ENCODE assay signal across 36 cellular contexts in the genomic region with DNA sequence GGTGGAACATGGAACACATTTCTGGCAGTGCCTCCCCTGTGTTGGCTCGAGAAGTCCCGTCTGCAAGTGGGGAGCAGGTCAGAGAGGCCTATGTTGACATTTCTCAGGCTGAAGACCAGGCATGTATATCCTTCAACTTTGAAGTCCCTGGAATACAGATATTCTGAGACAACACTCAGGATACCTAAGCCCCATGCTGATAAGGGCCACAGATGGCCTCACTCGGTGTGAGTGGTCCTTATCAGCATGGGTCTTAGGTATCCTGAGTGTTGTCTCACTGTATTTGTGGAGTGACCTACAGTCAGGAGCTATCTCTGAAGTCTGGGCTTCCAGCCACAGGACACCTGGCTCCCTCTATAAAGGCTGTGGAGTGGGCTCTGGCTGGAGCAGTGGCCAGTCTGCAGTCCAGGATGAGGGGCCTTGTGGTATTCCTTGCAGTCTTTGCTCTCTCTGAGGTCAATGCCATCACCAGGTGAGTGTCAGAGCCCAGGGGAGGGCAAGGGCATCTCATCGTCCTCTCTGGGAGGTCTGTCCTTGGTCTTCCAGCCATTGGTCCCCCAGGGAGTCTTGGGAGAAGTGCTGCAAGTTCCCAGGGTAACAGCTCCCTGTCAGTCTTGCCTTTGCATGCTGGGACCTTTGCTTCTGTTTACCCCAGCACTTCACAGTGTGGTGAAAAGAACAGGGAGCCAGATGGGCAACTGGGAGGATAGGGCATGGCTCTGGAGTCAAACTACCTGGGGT. TPM values are rescaled to one million over a fixed set of nuclear protein-coding genes. Genes with fewer than 3 reads are reported as not detected.
"Had no signal": no experiment of that assay in that cellular context is flagged by ENCODE, and none has a peak within 500 bp of the region (broad histone marks: within the 10 kb centered on the region; RNA-seq: fewer than 3 reads in every experiment).

No MANE protein-coding gene starts in this region.

- H3K4me1 ChIP-seq: ascending aorta had no signal

- ATAC-seq: activated CD8-positive, alpha-beta T cell treated with anti-CD3 and anti-CD28 coated beads for 36 hours; activated T-cell treated with anti-CD3 and anti-CD28 coated beads, Interleukin-2, amount 50 U/mL, for 72 hours; activated T-helper 17 cell treated with anti-CD3 and anti-CD28 coated beads, Interleukin-2, amount 50 U/mL, for 72 hours; Panc1; SK-N-SH treated with all-trans-retinoic acid at 6 μM for 48 hours; T-cell; T-helper 17 cell had no signal

- H3K9ac ChIP-seq: KMS-11 had no signal

- H3K27ac ChIP-seq: ascending aorta, KMS-11, VCaP had no signal

- H3K27ac Mint-ChIP-seq: activated CD4-positive, alpha-beta T cell treated with anti-CD3 and anti-CD28 coated beads, Interleukin-2, amount 10 ng/mL, durations not matched to agents 24 days and 14 days; activated CD8-positive, alpha-beta T cell treated with anti-CD3 and anti-CD28 coated beads for 36 hours; activated naive CD8-positive, alpha-beta T cell treated with anti-CD3 and anti-CD28 coated beads, Interleukin-2, amount 10 ng/mL, durations not matched to agents 7 days and 5 days; activated T-cell treated with anti-CD3 and anti-CD28 coated beads, Interleukin-2, amount 50 U/mL, for 72 hours; activated T-helper 17 cell treated with anti-CD3 and anti-CD28 coated beads, Interleukin-2, amount 50 U/mL, for 72 hours; T-cell; T-helper 17 cell had no signal

- H3K27me3 ChIP-seq: ascending aorta had no signal

- H3K9me3 Mint-ChIP-seq: activated CD4-positive, alpha-beta T cell treated with anti-CD3 and anti-CD28 coated beads, Interleukin-2, amount 10 ng/mL, durations not matched to agents 24 days and 14 days; activated CD8-positive, alpha-beta T cell treated with anti-CD3 and anti-CD28 coated beads for 36 hours; activated naive CD8-positive, alpha-beta T cell treated with anti-CD3 and anti-CD28 coated beads, Interleukin-2, amount 10 ng/mL, durations not matched to agents 7 days and 5 days; activated T-cell treated with anti-CD3 and anti-CD28 coated beads, Interleukin-2, amount 50 U/mL, for 72 hours; activated T-helper 17 cell treated with anti-CD3 and anti-CD28 coated beads, Interleukin-2, amount 50 U/mL, for 72 hours; T-cell had no signal

- H3K9me3 ChIP-seq: ascending aorta had no signal

- DNase-seq: activated CD4-positive, alpha-beta T cell treated with anti-CD3 and anti-CD28 coated beads, Interleukin-2, amount 10 ng/mL, durations not matched to agents 24 days and 14 days; activated CD4-positive, alpha-beta T cell treated with anti-CD3 and anti-CD28 coated beads, Interleukin-2, amount 50 U/mL, for 4 hours; activated CD8-positive, alpha-beta T cell treated with anti-CD3 and anti-CD28 coated beads for 36 hours; activated effector memory CD4-positive, alpha-beta T cell treated with anti-CD3 and anti-CD28 coated beads, Interleukin-2, amount 50 U/mL, for 16 hours; activated naive CD4-positive, alpha-beta T cell; activated naive CD4-positive, alpha-beta T cell treated with anti-CD3 and anti-CD28 coated beads, Interleukin-2, amount 50 U/mL, for 16 hours; activated naive CD8-positive, alpha-beta T cell treated with anti-CD3 and anti-CD28 coated beads, Interleukin-2, amount 10 ng/mL, durations not matched to agents 7 days and 5 days; activated T-cell treated with anti-CD3 and anti-CD28 coated beads, Interleukin-2, amount 50 U/mL, for 1 hour; activated T-cell treated with anti-CD3 and anti-CD28 coated beads, Interleukin-2, amount 50 U/mL, for 72 hours; amygdala; central memory CD4-positive, alpha-beta T cell; NCI-H1105; NCI-H1417 treated with DMSO at 0.1 percent for 48 hours; NCI-H187 treated with DMSO at 0.1 percent for 48 hours; NCI-H2081; NCI-H2171 treated with DMSO at 0.1 percent for 48 hours; NCI-H2227 treated with DMSO at 0.1 percent for 48 hours; NCI-H446; NCI-H510A treated with DMSO at 0.1 percent for 48 hours; NCI-H526 treated with DMSO at 0.1 percent for 48 hours; NCI-H774; SIG-M5; T-cell; T-helper 17 cell had no signal

- H3K36me3 ChIP-seq: ascending aorta had no signal

- H3K4me3 Mint-ChIP-seq: activated CD4-positive, alpha-beta T cell treated with anti-CD3 and anti-CD28 coated beads, Interleukin-2, amount 10 ng/mL, durations not matched to agents 24 days and 14 days; activated CD8-positive, alpha-beta T cell treated with anti-CD3 and anti-CD28 coated beads for 36 hours; activated naive CD8-positive, alpha-beta T cell treated with anti-CD3 and anti-CD28 coated beads, Interleukin-2, amount 10 ng/mL, durations not matched to agents 7 days and 5 days; activated T-cell treated with anti-CD3 and anti-CD28 coated beads, Interleukin-2, amount 50 U/mL, for 72 hours; activated T-helper 17 cell treated with anti-CD3 and anti-CD28 coated beads, Interleukin-2, amount 50 U/mL, for 72 hours; T-cell; T-helper 17 cell had no signal

- H3K4me3 ChIP-seq: ascending aorta had no signal

- H3K4me1 Mint-ChIP-seq: activated CD4-positive, alpha-beta T cell treated with anti-CD3 and anti-CD28 coated beads, Interleukin-2, amount 10 ng/mL, durations not matched to agents 24 days and 14 days; activated naive CD8-positive, alpha-beta T cell treated with anti-CD3 and anti-CD28 coated beads, Interleukin-2, amount 10 ng/mL, durations not matched to agents 7 days and 5 days had no signal

- H3K36me3 Mint-ChIP-seq: activated naive CD8-positive, alpha-beta T cell treated with anti-CD3 and anti-CD28 coated beads, Interleukin-2, amount 10 ng/mL, durations not matched to agents 7 days and 5 days; T-cell had no signal

RNA-seq across cellular contexts. Expression of a gene that starts 29.6 kb away (rescaled TPM):
- total RNA-seq: activated CD4-positive, alpha-beta T cell treated with anti-CD3 and anti-CD28 coated beads, Interleukin-2, amount 10 ng/mL, durations not matched to agents 24 days and 14 days; activated CD8-positive, alpha-beta memory T cell treated with anti-CD3 and anti-CD28 coated beads for 36 hours; activated CD8-positive, alpha-beta T cell treated with anti-CD3 and anti-CD28 coated beads for 36 hours; activated naive CD8-positive, alpha-beta T cell treated with anti-CD3 and anti-CD28 coated beads, Interleukin-2, amount 10 ng/mL, durations not matched to agents 7 days and 5 days; activated T-helper 17 cell treated with anti-CD3 and anti-CD28 coated beads, Interleukin-2, amount 50 U/mL, for 72 hours; ascending aorta; cerebellum; MCF 10A; SK-MEL-5; T-helper 17 cell had no signal

RNA-seq across cellular contexts. Expression of a gene that starts 38.4 kb away (rescaled TPM):
- total RNA-seq: activated CD4-positive, alpha-beta T cell treated with anti-CD3 and anti-CD28 coated beads, Interleukin-2, amount 10 ng/mL, durations not matched to agents 24 days and 14 days; activated CD8-positive, alpha-beta memory T cell treated with anti-CD3 and anti-CD28 coated beads for 36 hours; activated CD8-positive, alpha-beta T cell treated with anti-CD3 and anti-CD28 coated beads for 36 hours; activated naive CD8-positive, alpha-beta T cell treated with anti-CD3 and anti-CD28 coated beads, Interleukin-2, amount 10 ng/mL, durations not matched to agents 7 days and 5 days; activated T-cell treated with anti-CD3 and anti-CD28 coated beads, Interleukin-2, amount 50 U/mL, for 72 hours; activated T-helper 17 cell treated with anti-CD3 and anti-CD28 coated beads, Interleukin-2, amount 50 U/mL, for 72 hours; ascending aorta; cerebellum; MCF 10A; RPMI7951; SK-MEL-5; T-cell; T-helper 17 cell had no signal
- polyA plus RNA-seq: adipose tissue had no signal
